Comparison of ENCODE assay signal across 7 cellular contexts in genomic region chr1:223714849-223715709, GRCh38. TPM values are rescaled to one million over a fixed set of nuclear protein-coding genes. Genes with fewer than 3 reads are reported as not detected.
DNase-seq lines count a peak whose midpoint lies in the region; ATAC-seq and TF ChIP-seq lines count a peak whose summit lies in the region.

No MANE protein-coding gene starts in this region.

- H3K27ac Mint-ChIP-seq in central memory CD8-positive, alpha-beta T cell (ENCODE audit: low read depth) = peak overlapping the region; percentile 79
- H3K27ac Mint-ChIP-seq in neural crest cell (ENCODE audit: unreplicated experiment) = no peak overlapping the region

- peak overlapping the region; percentile 77 for H3K4me3 Mint-ChIP-seq in central memory CD8-positive, alpha-beta T cell
- H3K4me3 Mint-ChIP-seq in neural crest cell = peak overlapping the region; percentile 45

- TF ChIP-seq POLR2A in suprapubic skin (IDR thresholded peaks at IDR 0.05) = no peak

- WGBS in suprapubic skin = 67% methylated on average over 10 of the region's 10 CpGs

- peaks cover 59% of the 10 kb centered on the region for H3K4me1 ChIP-seq in suprapubic skin

- H3K4me3 ChIP-seq in GM12865 (ENCODE audit: low read depth, low read length) = peak overlapping the region; percentile 35
- no peak overlapping the region for H3K4me3 ChIP-seq in suprapubic skin

- TF ChIP-seq EP300 in suprapubic skin (IDR thresholded peaks at IDR 0.05) = no peak

- peaks cover 62% of the 10 kb centered on the region for H3K4me1 Mint-ChIP-seq in central memory CD8-positive, alpha-beta T cell
- peaks cover 17% of the 10 kb centered on the region for H3K4me1 Mint-ChIP-seq in neural crest cell

- no peak overlapping the region for H3K27ac ChIP-seq in suprapubic skin

- ATAC-seq in central memory CD8-positive, alpha-beta T cell (replicated peaks; ENCODE audit: extremely low read depth, poor library complexity, severe bottlenecking) = no peak

- H3K36me3 ChIP-seq in suprapubic skin = peaks cover 24% of the 10 kb centered on the region

- H3K27me3 Mint-ChIP-seq in central memory CD8-positive, alpha-beta T cell = no peaks in the 10 kb centered on the region
- H3K27me3 Mint-ChIP-seq in neural crest cell (ENCODE audit: low read depth) = no peaks in the 10 kb centered on the region

- H3K36me3 Mint-ChIP-seq in central memory CD8-positive, alpha-beta T cell (ENCODE audit: insufficient read depth) = peaks cover 37% of the 10 kb centered on the region
- no peaks in the 10 kb centered on the region for H3K36me3 Mint-ChIP-seq in neural crest cell (ENCODE audit: low read depth)

- H3K9me3 Mint-ChIP-seq in central memory CD8-positive, alpha-beta T cell = no peaks in the 10 kb centered on the region
- no peaks in the 10 kb centered on the region for H3K9me3 Mint-ChIP-seq in neural crest cell

- no peaks in the 10 kb centered on the region for H3K27me3 ChIP-seq in suprapubic skin

- no peaks in the 10 kb centered on the region for H3K9me3 ChIP-seq in suprapubic skin

- TF ChIP-seq CTCF in GM12865 (IDR thresholded peaks at IDR 0.05; ENCODE audit: insufficient read depth, low read depth, low read length, missing control alignments) = no peak
- no peak for TF ChIP-seq CTCF in neural crest cell (conservative IDR thresholded peaks at IDR 0.05)
- no peak for TF ChIP-seq CTCF in suprapubic skin (IDR thresholded peaks at IDR 0.05)

- DNase-seq in GM12865 (ENCODE audit: low read depth) (peak; percentile 35), NCI-H524 treated with DMSO at 0.1 percent for 48 hours (lab: John Stamatoyannopoulos, UW) (peak; percentile 30), neural crest cell (ENCODE audit: low read depth, low spot score) (no peak), NCI-H1092 (lab: John Stamatoyannopoulos, UW) (no peak), suprapubic skin (ENCODE audit: low spot score in 2 of 2) (no peak)
- DNase-seq in central memory CD8-positive, alpha-beta T cell (ENCODE audit: low spot score in 2 of 2) = no peak
- DNase-seq in stimulated activated CD4-positive, alpha-beta T cell treated with anti-CD3 and anti-CD28 coated beads, Interleukin-2, amount 100 ng/mL, for 24 hours = no peak

RNA-seq across cellular contexts. Expression of gene CAPN2, which starts 2.7 kb away (rescaled TPM):
- total RNA-seq in neural crest cell (95.0 and 98.6 TPM in 2 replicates), suprapubic skin (10 to 100 TPM; 33.6 to 87.6 (median 44.0) TPM)

RNA-seq across cellular contexts. Expression of gene CAPN8, which starts 49.6 kb away (rescaled TPM):
- total RNA-seq in neural crest cell = not detected in 2 replicates
- 1 to 10 TPM; 1.5 to 3.9 (median 2.7) TPM for total RNA-seq in suprapubic skin

Comparison
In these comparisons a context has a peak if more than half of its experiments do, and no peak if none do; other contexts are left out.
1. DNase-seq: peak in GM12865 (single experiment) and NCI-H524 treated with DMSO at 0.1 percent for 48 hours (single experiment); none in central memory CD8-positive, alpha-beta T cell (0 of 2), neural crest cell (single experiment), NCI-H1092 (single experiment), suprapubic skin (0 of 2) and stimulated activated CD4-positive, alpha-beta T cell treated with anti-CD3 and anti-CD28 coated beads, Interleukin-2, amount 100 ng/mL, for 24 hours (0 of 2).